Comparison of ENCODE assay signal across 8 cellular contexts in genomic region chr21:44874497-44875331, GRCh38. TPM values are rescaled to one million over a fixed set of nuclear protein-coding genes. Genes with fewer than 3 reads are reported as not detected.
DNase-seq lines count a peak whose midpoint lies in the region; ATAC-seq and TF ChIP-seq lines count a peak whose summit lies in the region.

No MANE protein-coding gene starts in this region.

- peaks cover 45 to 55% (median 53%) of the 10 kb centered on the region in 3 donors for H3K4me1 Mint-ChIP-seq in CD8-positive, alpha-beta memory T cell
- H3K4me1 Mint-ChIP-seq in H9 = peaks cover 23% of the 10 kb centered on the region in 2 experiments

- no peak overlapping the region for H2BK120ac ChIP-seq in H9 (ENCODE audit: low read depth, low read length, poor library complexity, severe bottlenecking)

- no peak overlapping the region for H2BK15ac ChIP-seq in H9 (ENCODE audit: low read depth, low read length)

- no peak overlapping the region for H2BK20ac ChIP-seq in H9 (ENCODE audit: low read depth, low read length, poor library complexity, severe bottlenecking)

- POLR2A ChIA-PET in CD8-positive, alpha-beta memory T cell (lab: Charles Lee) = interaction anchor here (0.7 to 3.8 kb wide), 15 partner anchors 8 to 574 kb away, joined by 3 to 25 read pairs (median 6); partner anchors contain the start of genes SLX9, SUMO3 and UBE2G2

- peaks cover 26% of the 10 kb centered on the region for H3K79me2 ChIP-seq in H9 (ENCODE audit: insufficient read depth, low read length)

- H2AK5ac ChIP-seq in H9 (ENCODE audit: insufficient read length, low read length) = no peak overlapping the region

- H3K27me3 Mint-ChIP-seq in CD8-positive, alpha-beta memory T cell = no peaks in the 10 kb centered on the region
- H3K27me3 Mint-ChIP-seq in H9 (ENCODE audit: low read depth) = peaks cover 36% of the 10 kb centered on the region

- no peak overlapping the region for H3K4ac ChIP-seq in H9 (ENCODE audit: low read depth, low read length)

- DNase-seq in CD8-positive, alpha-beta memory T cell = peak; percentile 37 to 71 (median 52)
- DNase-seq in H9 (no peak), SKM-1 (lab: John Stamatoyannopoulos, UW; ENCODE audit: unreplicated experiment) (peak; percentile 20), coronary artery (ENCODE audit: low spot score) (peak; percentile 85), COLO829 (ENCODE audit: low spot score) (no peak), OCI-M2 (lab: John Stamatoyannopoulos, UW; ENCODE audit: unreplicated experiment) (no peak)
- peak; percentile 50 for DNase-seq in stimulated activated naive CD8-positive, alpha-beta T cell treated with anti-CD3 and anti-CD28 coated beads, Interleukin-15, Interleukin-2, amounts not matched to agents 100 U/mL and 50 U/mL, for 24 hours

- H3K4me3 Mint-ChIP-seq in CD8-positive, alpha-beta memory T cell = peak overlapping the region; percentile 87 to 96 (median 93)
- H3K4me3 Mint-ChIP-seq in H9 = peak overlapping the region; percentile 79 to 89

- no peak overlapping the region for H2BK12ac ChIP-seq in H9 (ENCODE audit: insufficient read length, low read depth, low read length)

- H3K4me3 ChIP-seq in CD8-positive, alpha-beta memory T cell (ENCODE audit: low read length) = peak overlapping the region; percentile 74
- H3K4me3 ChIP-seq in coronary artery = peak overlapping the region; percentile 98
- H3K4me3 ChIP-seq in liver (ENCODE audit: low read depth in 1 of 3, low read length in 3 of 3) = peak overlapping the region; percentile 20 to 61 (median 53)

- peaks cover 37% of the 10 kb centered on the region for H3K4me1 ChIP-seq in CD8-positive, alpha-beta memory T cell (ENCODE audit: insufficient read depth, low read length)
- peaks cover 6% of the 10 kb centered on the region for H3K4me1 ChIP-seq in H9 (ENCODE audit: insufficient read depth, low read length)
- H3K4me1 ChIP-seq in liver (ENCODE audit: control insufficient read depth in 4 of 4, insufficient read depth in 4 of 4, low read length in 3 of 4) = peaks cover 5 to 63% (median 43%) of the 10 kb centered on the region in 4 donors

- no peaks in the 10 kb centered on the region for H3K27me3 ChIP-seq in CD8-positive, alpha-beta memory T cell (ENCODE audit: insufficient read depth, low read length, poor library complexity, severe bottlenecking)
- H3K27me3 ChIP-seq in H9 (ENCODE audit: insufficient read depth, low read length) (no peaks in the 10 kb centered on the region; the same call in 1 of the 2 replicates), liver (ENCODE audit: control insufficient read depth in 4 of 4, insufficient read depth in 4 of 4, low read length in 3 of 4) (no peaks in the 10 kb centered on the region)

- H4K91ac ChIP-seq in H9 (ENCODE audit: insufficient read length, low read depth, low read length) = no peak overlapping the region

- no peaks in the 10 kb centered on the region for H3K36me3 ChIP-seq in CD8-positive, alpha-beta memory T cell (ENCODE audit: insufficient read depth, low read length)
- H3K36me3 ChIP-seq in liver (ENCODE audit: control insufficient read depth in 4 of 4, insufficient read depth in 3 of 4, low read depth in 1 of 4, low read length in 3 of 4) = no peaks in the 10 kb centered on the region

- whole genome bisulfite sequencing in H9 (ENCODE audit: extremely low coverage, insufficient read length, low lambda C conversion rate) = no CpG with 5 or more reads among the region's 49 CpGs
- WGBS in liver = 6% methylated on average over 49 of the region's 49 CpGs

- H4K5ac ChIP-seq in H9 (ENCODE audit: insufficient read length, low read depth, low read length) = no peak overlapping the region

- peak overlapping the region; percentile 91 to 99 (median 94) for H3K27ac Mint-ChIP-seq in CD8-positive, alpha-beta memory T cell
- no peak overlapping the region; a peak in 1 of 7 replicates for H3K27ac Mint-ChIP-seq in H9

- H3K18ac ChIP-seq in H9 (ENCODE audit: insufficient read length, low read depth, low read length) = no peak overlapping the region

- H4K8ac ChIP-seq in H9 (replicated peaks; ENCODE audit: insufficient read length, low read depth, low read length) = no peak overlapping the region

- H3K27ac ChIP-seq in CD8-positive, alpha-beta memory T cell (ENCODE audit: low read depth, low read length) = peak overlapping the region; percentile 74
- no peak overlapping the region for H3K27ac ChIP-seq in H9 (ENCODE audit: insufficient read length, low read depth, low read length)
- peak overlapping the region; percentile 95 to 97 for H3K27ac ChIP-seq in coronary artery
- peak overlapping the region; percentile 88 to 95 for H3K27ac ChIP-seq in liver (ENCODE audit: low read depth in 1 of 2, low read length in 2 of 2)

- TF ChIP-seq RAD21 in liver (IDR thresholded peaks at IDR 0.05) = no peak

- H3K9me3 ChIP-seq in CD8-positive, alpha-beta memory T cell (ENCODE audit: low read length) = no peaks in the 10 kb centered on the region
- H3K9me3 ChIP-seq in H9 (ENCODE audit: control insufficient read depth, low read depth, low read length) = no peaks in the 10 kb centered on the region
- H3K9me3 ChIP-seq in liver (ENCODE audit: control insufficient read depth in 4 of 4, low read length in 3 of 4) = no peaks in the 10 kb centered on the region

- peak overlapping the region; percentile 75 for H3K4me2 ChIP-seq in H9 (ENCODE audit: insufficient read depth, insufficient read length, low read length)

- H4K20me1 ChIP-seq in H9 (ENCODE audit: control insufficient read depth, insufficient read depth, insufficient read length) = no peaks in the 10 kb centered on the region

- H3T11ph ChIP-seq in H9 (ENCODE audit: low read length) = no peak overlapping the region

- no peak overlapping the region; the same call in 1 of the 2 replicates for H3K14ac ChIP-seq in H9 (ENCODE audit: insufficient read depth, low read length)

- no peaks in the 10 kb centered on the region for H3K9me3 Mint-ChIP-seq in CD8-positive, alpha-beta memory T cell
- no peaks in the 10 kb centered on the region for H3K9me3 Mint-ChIP-seq in H9

- TF ChIP-seq CTCF in H9 (conservative IDR thresholded peaks at IDR 0.05) (no peak), coronary artery (IDR thresholded peaks at IDR 0.05) (no peak), liver (IDR thresholded peaks at IDR 0.05; ENCODE audit: low read depth, low read length, missing input control) (no peak)

- H3K23ac ChIP-seq in H9 (ENCODE audit: insufficient read length, low read depth, low read length) = no peak overlapping the region

- peaks cover 19% of the 10 kb centered on the region for H3K79me1 ChIP-seq in H9 (ENCODE audit: insufficient read depth, low read depth, low read length, poor library complexity, severe bottlenecking)

- H3K23me2 ChIP-seq in H9 (ENCODE audit: insufficient read length, low read depth, low read length, poor library complexity, severe bottlenecking) = peaks cover 24% of the 10 kb centered on the region

- H2AFZ ChIP-seq in H9 (ENCODE audit: low read length) = no peak overlapping the region

- H3K36me3 Mint-ChIP-seq in CD8-positive, alpha-beta memory T cell = peaks cover 0 to 17% (median 0%) of the 10 kb centered on the region in 3 donors
- peaks cover 0 to 7% (median 2%) of the 10 kb centered on the region in 3 experiments; a peak in 4 of 7 replicates for H3K36me3 Mint-ChIP-seq in H9 (ENCODE audit: insufficient read depth in 1 of 3, low read depth in 3 of 3)

- CTCF ChIA-PET in CD8-positive, alpha-beta memory T cell (lab: Charles Lee) = interaction anchor here (0.7 to 3.7 kb wide), 18 partner anchors 9 to 253 kb away, joined by 3 to 19 read pairs (median 5); partner anchors contain the start of genes SLX9 and UBE2G2

- ATAC-seq in stimulated activated naive CD8-positive, alpha-beta T cell treated with anti-CD3 and anti-CD28 coated beads, Interleukin-15, Interleukin-2, amounts not matched to agents 100 U/mL and 50 U/mL, for 24 hours = no peak

- H2BK5ac ChIP-seq in H9 (ENCODE audit: insufficient read length, low read length) = no peak overlapping the region

- H3K56ac ChIP-seq in H9 (ENCODE audit: insufficient read length, low read depth, low read length) = no peak overlapping the region

- no peak overlapping the region for H3K9ac ChIP-seq in H9 (ENCODE audit: extremely low read depth, insufficient read length, low read length)
- peak overlapping the region; percentile 65 to 68 for H3K9ac ChIP-seq in liver (ENCODE audit: low read depth in 1 of 2, low read length in 2 of 2)

TF ChIP-seq in liver, 16 proteins besides CTCF, POLR2A, EP300 and RAD21 (continues in another document):
- peak; percentile 96 for TF ChIP-seq YY1 (IDR thresholded peaks at IDR 0.05)
- TF ChIP-seq FOXA2 (IDR thresholded peaks at IDR 0.05) = no peak
- TF ChIP-seq MAX (IDR thresholded peaks at IDR 0.05) = peak; percentile 78
- no peak for TF ChIP-seq ZBTB33 (IDR thresholded peaks at IDR 0.05)
- TF ChIP-seq SP1 (IDR thresholded peaks at IDR 0.05) = peak; percentile 49
- no peak for TF ChIP-seq FOXA1 (IDR thresholded peaks at IDR 0.05)

RNA-seq across cellular contexts. Expression of gene PTTG1IP, which starts 1.2 kb away (rescaled TPM):
- total RNA-seq in CD8-positive, alpha-beta memory T cell = 10 to 100 TPM; 48.2 to 50.8 TPM
- 69.8 TPM for polyA plus RNA-seq in CD8-positive, alpha-beta memory T cell
- total RNA-seq in H9 (2021) = 107 and 112 TPM in 2 replicates
- total RNA-seq in liver = 10 to 100 TPM; 86.8 to 94.0 TPM
- polyA plus RNA-seq in liver = 10 to 100 TPM; 62.0 to 72.8 TPM

RNA-seq across cellular contexts. Expression of gene ITGB2, which starts 46.0 kb away (rescaled TPM):
- total RNA-seq in CD8-positive, alpha-beta memory T cell = 100 to 1,000 TPM; 159 to 165 TPM
- 847 TPM for polyA plus RNA-seq in CD8-positive, alpha-beta memory T cell
- total RNA-seq in H9 (2021) (0.61 and 1.1 TPM in 2 replicates), liver (10 to 100 TPM; 33.8 to 50.6 TPM)
- 10 to 100 TPM in 1 of 2 donors, 1 to 10 TPM in 1; 9.6 to 23.6 TPM for polyA plus RNA-seq in liver

RNA-seq across cellular contexts. Expression of gene SUMO3, which starts 56.9 kb away (rescaled TPM):
- 10 to 100 TPM; 81.7 to 85.3 TPM for total RNA-seq in CD8-positive, alpha-beta memory T cell
- 88.1 TPM for polyA plus RNA-seq in CD8-positive, alpha-beta memory T cell
- total RNA-seq in H9 (2021) (82.9 and 85.7 TPM in 2 replicates), liver (10 to 100 TPM; 35.1 to 39.9 TPM)
- 10 to 100 TPM; 41.4 to 51.0 TPM for polyA plus RNA-seq in liver

Comparison
In these comparisons a context has a peak if more than half of its experiments do, and no peak if none do; other contexts are left out.
1. DNase-seq: peak in CD8-positive, alpha-beta memory T cell (5 of 5), SKM-1 (single experiment), coronary artery (single experiment) and stimulated activated naive CD8-positive, alpha-beta T cell treated with anti-CD3 and anti-CD28 coated beads, Interleukin-15, Interleukin-2, amounts not matched to agents 100 U/mL and 50 U/mL, for 24 hours (single experiment); none in H9 (single experiment), COLO829 (single experiment) and OCI-M2 (single experiment).
2. H3K27ac Mint-ChIP-seq: peak in CD8-positive, alpha-beta memory T cell (8 of 8); none in H9 (0 of 3).
3. RNA of gene ITGB2, which starts 46.0 kb away (total RNA-seq): 159 to 165 TPM in CD8-positive, alpha-beta memory T cell and 33.8 to 50.6 TPM in liver; 0.61 to 1.1 TPM in H9; every median in the first group is over 10 times any median in the second.
4. Peak in every context shown above with its lines, with median percentiles within 50 percentile points of each other: H3K4me3 ChIP-seq.